ENCODE assay signal across 11 cellular contexts in the genomic region with DNA sequence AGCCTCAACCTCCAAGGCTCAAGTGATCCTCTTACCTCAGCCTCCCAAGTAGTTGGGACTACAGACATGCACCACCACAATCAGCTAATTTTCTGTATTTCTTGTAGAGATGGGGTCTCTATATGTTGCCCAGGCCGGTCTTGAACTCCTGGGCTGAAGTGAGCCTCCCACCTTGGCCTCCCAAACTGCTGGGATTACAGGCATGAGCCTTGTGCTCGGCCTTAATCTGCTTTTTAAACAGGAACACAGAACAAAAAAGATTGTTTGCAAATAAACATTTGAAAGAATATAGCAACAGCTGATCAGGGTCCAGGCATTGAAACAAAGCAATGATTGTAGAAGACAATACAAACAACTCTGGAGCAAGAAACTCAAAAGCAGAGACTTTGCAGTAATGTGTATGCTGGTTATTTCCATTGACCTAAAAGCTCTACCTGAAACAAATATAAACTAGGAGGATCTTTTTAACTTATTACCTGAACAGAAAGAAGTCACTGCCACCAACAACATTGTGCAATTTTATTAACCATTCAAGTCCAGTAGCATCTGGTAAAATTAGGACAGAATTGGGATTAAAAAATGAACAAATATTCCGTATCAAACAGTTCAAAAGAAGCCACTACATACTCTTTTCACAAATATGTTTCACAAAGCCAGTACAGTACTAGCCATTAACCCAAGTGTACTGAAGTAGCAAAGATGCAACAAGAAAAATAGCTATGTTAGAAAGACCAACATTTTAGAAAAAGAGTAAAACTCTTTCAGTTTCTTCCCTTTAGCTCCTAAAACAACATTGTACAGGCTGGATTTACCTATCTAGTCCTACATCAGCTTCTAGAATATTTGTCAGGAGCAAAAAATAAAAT. TPM values are rescaled to one million over a fixed set of nuclear protein-coding genes. Genes with fewer than 3 reads are reported as not detected.
DNase-seq lines count a peak whose midpoint lies in the region; ATAC-seq, FAIRE-seq and TF ChIP-seq lines count a peak whose summit lies in the region.
"Had no signal": no experiment of that assay in that cellular context is flagged by ENCODE, and none has a peak within 500 bp of the region (broad histone marks: within the 10 kb centered on the region; RNA-seq: fewer than 3 reads in every experiment).

No MANE protein-coding gene starts in this region.

- intact Hi-C loops in GM12878 (cut with micrococcal nuclease; ENCODE audit: unreplicated experiment), result no loop called here

- RAD21 ChIA-PET in GM12878 (lab: Charles Lee; ENCODE audit: unreplicated experiment), result interaction anchor here (0.9 to 5.2 kb wide), 19 partner anchors 10 to 598 kb away, joined by 3 to 30 read pairs (median 5); a partner anchor contains a TSS

- TF ChIP-seq POLR2A in GM12878 (IDR thresholded peaks at IDR 0.05; ENCODE audit: low read depth, low read length), result no peak

- CTCF ChIA-PET in GM12878 (lab: Yijun Ruan, JAX), result interaction anchor here (0.9 to 1.6 kb wide), 10 partner anchors 12 to 214 kb away, joined by 3 to 12 read pairs (median 4); no protein-coding TSS in a partner anchor

- no peaks in the 10 kb centered on the region for H3K27me3 ChIP-seq in GM12878 (replicated peaks in 1 of 2; ENCODE audit: control insufficient read depth in 2 of 2, insufficient read depth in 2 of 2, low read length in 1 of 2)
- no peaks in the 10 kb centered on the region for H3K27me3 ChIP-seq in Karpas-422 (ENCODE audit: low read length)

- ATAC-seq in GM18873 (IDR thresholded peaks at IDR 0.05; ENCODE audit: low FRiP score, unreplicated experiment), result peak; percentile 20
- ATAC-seq in HG02852 (IDR thresholded peaks at IDR 0.05; ENCODE audit: unreplicated experiment), result peak; percentile 29
- peak; percentile 62 for ATAC-seq in GM12878
- no peak for ATAC-seq in stimulated activated memory B cell treated with anti-CD40 and anti-IgM and Interleukin-4, amounts not matched to agents 10 μg/mL and 1 μg/mL and 100 μg/mL, for 72 hours
- ATAC-seq: PC-3 had no signal

- TF ChIP-seq EP300 in GM12878 (IDR thresholded peaks at IDR 0.05; ENCODE audit: borderline replicate concordance in 1 of 2, control insufficient read depth in 1 of 2, low read depth in 2 of 2, low read length in 2 of 2), result no peak

- H3K4me3 Mint-ChIP-seq in stimulated activated memory B cell treated with anti-CD40 and anti-IgM and Interleukin-4, amounts not matched to agents 10 μg/mL and 1 μg/mL and 100 μg/mL, for 72 hours, result peak overlapping the region; percentile 11

- POLR2A ChIA-PET in GM12878 (lab: Charles Lee), result interaction anchor here (0.8 to 2.9 kb wide), 9 partner anchors 11 to 245 kb away, joined by 3 to 14 read pairs (median 6); a partner anchor contains a TSS

- BruUV-seq in GM12878 (replicated peaks; lab: Mats Ljungman, UMichigan), result TSS peak; percentile 67

- H3K79me2 ChIP-seq in GM12878 (ENCODE audit: control insufficient read depth, insufficient read depth, low read length) (no peaks in the 10 kb centered on the region), Karpas-422 (ENCODE audit: low read length) (no peaks in the 10 kb centered on the region)

- DNase-seq in GM12878 (ENCODE audit: low read depth, low spot score) (no peak), Karpas-422 (no peak), HuH-7 (ENCODE audit: low spot score) (no peak), DMS114 treated with DMSO at 0.1 percent for 48 hours (lab: John Stamatoyannopoulos, UW; ENCODE audit: unreplicated experiment) (no peak), GDM1 (lab: John Stamatoyannopoulos, UW) (no peak)
- DNase-seq: PC-3, WERI-Rb-1 had no signal

- in situ Hi-C loops in GM12878 (cut with MboI), result no loop called here

- WGBS in GM12878 (ENCODE audit: insufficient coverage, insufficient replicate concordance, low lambda C conversion rate, missing lambda C conversion rate), result 76% methylated on average over 3 of the region's 3 CpGs

- H3K4me3 ChIP-seq in GM12878 (peak overlapping the region; percentile 54; the same call in 1 of the 2 replicates), Karpas-422 (ENCODE audit: low read length) (no peak overlapping the region)
- H3K4me3 ChIP-seq: prostate gland had no signal

- H3K4me2 ChIP-seq in GM12878 (ENCODE audit: control insufficient read depth, insufficient read depth) (peak overlapping the region; percentile 77; the same call in 1 of the 2 replicates), Karpas-422 (ENCODE audit: low read depth, low read length, poor library complexity, severe bottlenecking) (no peak overlapping the region)

- no peak for FAIRE-seq in GM12878 (lab: Jason Lieb, UNC)

- H3K9ac ChIP-seq in GM12878 (ENCODE audit: control insufficient read depth, insufficient read depth, low read length) (peak overlapping the region; percentile 79), Karpas-422 (ENCODE audit: low read length) (no peak overlapping the region)

- H3K4me1 ChIP-seq in GM12878 (ENCODE audit: control insufficient read depth, insufficient read depth, low read length) (peaks cover 10% of the 10 kb centered on the region), Karpas-422 (ENCODE audit: low read length) (peaks cover 7% of the 10 kb centered on the region)
- H3K4me1 ChIP-seq: prostate gland had no signal

- peaks cover 52% of the 10 kb centered on the region for H3K4me1 Mint-ChIP-seq in stimulated activated memory B cell treated with anti-CD40 and anti-IgM and Interleukin-4, amounts not matched to agents 10 μg/mL and 1 μg/mL and 100 μg/mL, for 72 hours

- no peaks in the 10 kb centered on the region for H3K27me3 Mint-ChIP-seq in stimulated activated memory B cell treated with anti-CD40 and anti-IgM and Interleukin-4, amounts not matched to agents 10 μg/mL and 1 μg/mL and 100 μg/mL, for 72 hours

- H3K9me3 Mint-ChIP-seq in stimulated activated memory B cell treated with anti-CD40 and anti-IgM and Interleukin-4, amounts not matched to agents 10 μg/mL and 1 μg/mL and 100 μg/mL, for 72 hours, result peaks cover 20% of the 10 kb centered on the region

- H3K27ac Mint-ChIP-seq in stimulated activated memory B cell treated with anti-CD40 and anti-IgM and Interleukin-4, amounts not matched to agents 10 μg/mL and 1 μg/mL and 100 μg/mL, for 72 hours, result peak overlapping the region; percentile 86

- H3K36me3 ChIP-seq in GM12878 (ENCODE audit: control insufficient read depth in 2 of 2, insufficient read depth in 2 of 2, low read length in 1 of 2), result no peaks in the 10 kb centered on the region
- H3K36me3 ChIP-seq in Karpas-422 (ENCODE audit: insufficient read depth, low read length), result no peaks in the 10 kb centered on the region
- H3K36me3 ChIP-seq: prostate gland, WERI-Rb-1 had no signal

- H4K20me1 ChIP-seq in GM12878 (ENCODE audit: control insufficient read depth, insufficient read depth) (no peaks in the 10 kb centered on the region), Karpas-422 (ENCODE audit: insufficient read depth, low read depth, low read length) (no peaks in the 10 kb centered on the region)

- SMC1A ChIA-PET in GM12878 (lab: Charles Lee; ENCODE audit: uncharacterized antibody, unreplicated experiment), result interaction anchor here (0.9 to 3.4 kb wide), 28 partner anchors 8 to 597 kb away, joined by 3 to 33 read pairs (median 6); a partner anchor contains a TSS

- H3K36me3 Mint-ChIP-seq in stimulated activated memory B cell treated with anti-CD40 and anti-IgM and Interleukin-4, amounts not matched to agents 10 μg/mL and 1 μg/mL and 100 μg/mL, for 72 hours, result peaks cover 42% of the 10 kb centered on the region

- H3K27ac ChIP-seq in GM12878 (ENCODE audit: control insufficient read depth, insufficient read depth), result peak overlapping the region; percentile 90
- H3K27ac ChIP-seq in Karpas-422 (ENCODE audit: low read length), result no peak overlapping the region
- H3K27ac ChIP-seq: prostate gland, WERI-Rb-1 had no signal

- no peaks in the 10 kb centered on the region for H3K9me2 ChIP-seq in Karpas-422 (replicated peaks; ENCODE audit: insufficient read depth, low read length)

- no peak for TF ChIP-seq RAD21 in GM12878 (IDR thresholded peaks at IDR 0.05; ENCODE audit: insufficient read depth, low read depth, low read length)

- H3K9me3 ChIP-seq in GM12878 (replicated peaks; ENCODE audit: control insufficient read depth, insufficient read depth, low read length) (peaks cover 6% of the 10 kb centered on the region), Karpas-422 (ENCODE audit: low read length) (no peaks in the 10 kb centered on the region)
- H3K9me3 ChIP-seq: prostate gland had no signal

- peak overlapping the region; percentile 99 for H2AFZ ChIP-seq in GM12878 (ENCODE audit: control insufficient read depth, low read depth, low read length)
- H2AFZ ChIP-seq in Karpas-422 (ENCODE audit: low read length), result no peak overlapping the region

- no peak for TF ChIP-seq CTCF in GM12878 (IDR thresholded peaks at IDR 0.05 in 2 of 3, conservative IDR thresholded peaks at IDR 0.05 in 1 of 3; ENCODE audit: control insufficient read depth in 2 of 3, extremely low read depth in 1 of 3, insufficient read depth in 1 of 3, low read depth in 3 of 3, low read length in 3 of 3)

RNA-seq across cellular contexts. Expression of a gene that starts 14.2 kb away (rescaled TPM):
- total RNA-seq in GM12878 (2013; cell fraction: nucleolus; rRNA removed), result 28.2 and 31.0 TPM in 2 replicates
- total RNA-seq in GM12878 (2014; rRNA removed), result 6.8 and 7.5 TPM in 2 replicates
- total RNA-seq in GM12878 (2014; rRNA removed; fragmentation: Illumina TruSeq; extraction: Trizol), result 7.3 and 7.8 TPM in 2 replicates
- 5.3 and 5.4 TPM in 2 replicates for total RNA-seq in GM12878 (2021)
- 3.7 TPM for polyA plus RNA-seq in GM12878 (2011; ENCODE audit: low read depth)
- polyA plus RNA-seq in GM12878 (2011; rRNA removed), result 15.9 and 23.5 TPM in 2 replicates
- polyA plus RNA-seq in GM12878 (2011; cell fraction: cytosol; rRNA removed), result 6.1 and 10.1 TPM in 2 replicates
- 6.8 and 9.1 TPM in 2 replicates for polyA plus RNA-seq in GM12878 (2011; cell fraction: nucleus; rRNA removed)
- polyA plus RNA-seq in GM12878 (2012), result 3.2 and 8.9 TPM in 2 replicates
- polyA plus RNA-seq in GM12878 (2014; fragmentation: Illumina TruSeq; extraction: Trizol), result 7.8 and 22.9 TPM in 2 replicates
- 10 to 100 TPM; 15.2 to 19.3 TPM for polyA plus RNA-seq in GM12878 (2014; fragmentation: Nextera tagmentation; extraction: Ambion mirVana)
- polyA plus RNA-seq in GM12878 (2014; rRNA removed), result 7.0 and 10.3 TPM in 2 replicates
- 1 to 10 TPM; 8.8 to 9.8 TPM for polyA plus RNA-seq in GM12878 (2016; fragmentation: Nextera tagmentation; extraction: Ambion mirVana)
- 5.8 and 8.9 TPM in 2 replicates for polyA minus RNA-seq in GM12878 (2011; rRNA and poly(A)+ RNA removed)
- 1.9 and 4.0 TPM in 2 replicates for polyA minus RNA-seq in GM12878 (2011; cell fraction: cytosol; rRNA and poly(A)+ RNA removed)
- 2.8 and 5.1 TPM in 2 replicates for polyA minus RNA-seq in GM12878 (2011; cell fraction: nucleus; rRNA and poly(A)+ RNA removed)
- total RNA-seq in Karpas-422 (2014; rRNA removed; shearing (Covaris generic); ENCODE audit: low replicate concordance), result 1.4 and 1.6 TPM in 2 replicates

RNA-seq across cellular contexts. Expression of a gene that starts 55.2 kb away (rescaled TPM):
- 0.77 and 1.4 TPM in 2 replicates for total RNA-seq in GM12878 (2013; cell fraction: nucleolus; rRNA removed)
- total RNA-seq in GM12878 (2014; rRNA removed), result 0.60 and 0.68 TPM in 2 replicates
- total RNA-seq in GM12878 (2014; rRNA removed; fragmentation: Illumina TruSeq; extraction: Trizol), result 0.37 and 0.63 TPM in 2 replicates
- total RNA-seq in GM12878 (2021), result 0.56 and 1.4 TPM in 2 replicates
- 0.38 TPM for polyA plus RNA-seq in GM12878 (2011; ENCODE audit: low read depth)
- polyA plus RNA-seq in GM12878 (2011; rRNA removed), result 0.75 and 0.77 TPM in 2 replicates
- polyA plus RNA-seq in GM12878 (2011; cell fraction: cytosol; rRNA removed), result 0.64 TPM in 2 replicates
- polyA plus RNA-seq in GM12878 (2011; cell fraction: nucleus; rRNA removed), result 0.27 and 0.32 TPM in 2 replicates
- 0.45 and 0.61 TPM in 2 replicates for polyA plus RNA-seq in GM12878 (2012)
- polyA plus RNA-seq in GM12878 (2014; fragmentation: Illumina TruSeq; extraction: Trizol), result 0.14 and 0.25 TPM in 2 replicates
- under 1 TPM; 0.49 to 0.79 TPM for polyA plus RNA-seq in GM12878 (2014; fragmentation: Nextera tagmentation; extraction: Ambion mirVana)
- 0.36 and 0.49 TPM in 2 replicates for polyA plus RNA-seq in GM12878 (2014; rRNA removed)
- 1 to 10 TPM in 1 of 2 experiments, under 1 TPM in 1; 0.84 to 1.1 TPM for polyA plus RNA-seq in GM12878 (2016; fragmentation: Nextera tagmentation; extraction: Ambion mirVana)
- 0.46 and 0.66 TPM in 2 replicates for polyA minus RNA-seq in GM12878 (2011; rRNA and poly(A)+ RNA removed)
- polyA minus RNA-seq in GM12878 (2011; cell fraction: cytosol; rRNA and poly(A)+ RNA removed), result not detected in 2 replicates
- 0.24 and 1.3 TPM in 2 replicates for polyA minus RNA-seq in GM12878 (2011; cell fraction: nucleus; rRNA and poly(A)+ RNA removed)
- 1.0 and 1.5 TPM in 2 replicates for total RNA-seq in Karpas-422 (2014; rRNA removed; shearing (Covaris generic); ENCODE audit: low replicate concordance)
